31 cellular contexts compared by ENCODE assay signal in the genomic region with DNA sequence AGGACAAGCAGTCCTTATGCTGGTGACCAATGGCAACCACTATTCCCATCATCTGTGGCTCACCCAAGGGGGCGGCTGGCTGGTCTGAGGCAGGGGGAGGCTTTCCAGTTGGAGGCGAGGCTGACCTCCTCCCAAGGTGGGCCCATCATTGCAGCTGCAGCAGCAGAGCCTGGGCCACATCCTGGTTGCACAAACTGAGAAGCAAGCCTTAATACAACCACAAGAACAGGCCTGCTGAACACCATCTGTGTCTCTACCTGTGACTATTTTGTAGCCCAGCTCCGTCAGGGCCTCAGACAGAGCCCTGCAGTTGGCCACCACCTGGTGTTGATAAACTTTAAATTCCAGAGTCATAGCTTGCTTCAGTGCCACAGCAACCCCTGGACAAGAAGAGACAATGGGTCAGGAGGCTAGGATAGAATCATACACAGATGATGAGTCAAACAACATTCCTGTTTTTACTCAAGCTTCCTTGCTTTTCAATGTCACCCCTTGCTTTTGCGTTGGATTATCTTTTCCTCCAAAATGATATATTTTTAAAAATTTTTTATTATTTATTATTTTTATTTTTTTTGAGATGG. TPM values are rescaled to one million over a fixed set of nuclear protein-coding genes. Genes with fewer than 3 reads are reported as not detected.
A peak's percentile ranks its signal among the peaks of the same experiment; 100 is the strongest.
DNase-seq lines count a peak whose midpoint lies in the region; ATAC-seq, FAIRE-seq and TF ChIP-seq lines count a peak whose summit lies in the region.
"Had no signal": no experiment of that assay in that cellular context is flagged by ENCODE, and none has a peak within 500 bp of the region (broad histone marks: within the 10 kb centered on the region; RNA-seq: fewer than 3 reads in every experiment).

No MANE protein-coding gene starts in this region.

- H3K4me3 Mint-ChIP-seq in activated naive CD8-positive, alpha-beta T cell treated with anti-CD3 and anti-CD28 coated beads, Interleukin-2, amount 10 ng/mL, durations not matched to agents 7 days and 5 days: no peak overlapping the region
- H3K4me3 Mint-ChIP-seq in activated naive CD8-positive, alpha-beta T cell treated with anti-CD3 and anti-CD28 coated beads, Interleukin-2, amount 50 U/mL, for 24 hours: no peak overlapping the region
- H3K4me3 Mint-ChIP-seq in stimulated activated naive B cell treated with anti-CD40 and anti-IgM and Interleukin-4, amounts not matched to agents 10 μg/mL and 1 μg/mL and 100 μg/mL, for 72 hours: no peak overlapping the region
- H3K4me3 Mint-ChIP-seq: activated CD4-positive, alpha-beta memory T cell treated with anti-CD3 and anti-CD28 coated beads for 36 hours; activated naive CD4-positive, alpha-beta T cell treated with anti-CD3 and anti-CD28 coated beads for 36 hours; endodermal cell had no signal

- no peaks in the 10 kb centered on the region for H3K9me3 Mint-ChIP-seq in activated naive CD8-positive, alpha-beta T cell treated with anti-CD3 and anti-CD28 coated beads, Interleukin-2, amount 10 ng/mL, durations not matched to agents 7 days and 5 days
- no peaks in the 10 kb centered on the region for H3K9me3 Mint-ChIP-seq in activated naive CD8-positive, alpha-beta T cell treated with anti-CD3 and anti-CD28 coated beads, Interleukin-2, amount 50 U/mL, for 24 hours
- H3K9me3 Mint-ChIP-seq in stimulated activated naive B cell treated with anti-CD40 and anti-IgM and Interleukin-4, amounts not matched to agents 10 μg/mL and 1 μg/mL and 100 μg/mL, for 72 hours: no peaks in the 10 kb centered on the region
- H3K9me3 Mint-ChIP-seq: activated CD4-positive, alpha-beta memory T cell treated with anti-CD3 and anti-CD28 coated beads for 36 hours; activated naive CD4-positive, alpha-beta T cell treated with anti-CD3 and anti-CD28 coated beads for 36 hours had no signal

- no peak overlapping the region for H3K14ac ChIP-seq in H1 (ENCODE audit: insufficient read length)

- no peak for TF ChIP-seq EP300 in H1 (IDR thresholded peaks at IDR 0.05; ENCODE audit: borderline replicate concordance in 1 of 2, low read depth in 2 of 2, low read length in 2 of 2)

- FAIRE-seq in H1 (lab: Jason Lieb, UNC): no peak
- FAIRE-seq: HepG2, urothelium cell line had no signal

- no peak overlapping the region for H3K27ac ChIP-seq in H1 (ENCODE audit: low read depth, low read length)
- H3K27ac ChIP-seq in PC-9: no peak overlapping the region
- H3K27ac ChIP-seq: C4-2B, cardiac muscle cell, gastrocnemius medialis, parathyroid adenoma had no signal

- no peak overlapping the region for H2AK5ac ChIP-seq in H1 (ENCODE audit: low read depth, low read length)

- no peaks in the 10 kb centered on the region for H3K23me2 ChIP-seq in H1 (ENCODE audit: low read depth, low read length)

- CTCF ChIA-PET in H1 (lab: Charles Lee; ENCODE audit: partially characterized antibody): interaction anchor here (1.0 to 7.6 kb wide), 3 partner anchors 9 to 15 kb away, joined by 3 to 58 read pairs (median 4); no protein-coding TSS in a partner anchor
- CTCF ChIA-PET in PC-9 (lab: Charles Lee): no interaction called here

- intact Hi-C loops in PC-9 (cut with micrococcal nuclease; ENCODE audit: unreplicated experiment): no loop called here

- TF ChIP-seq POLR2A in H1 (IDR thresholded peaks at IDR 0.05; ENCODE audit: control extremely low read depth in 1 of 2, low read depth in 2 of 2, low read length in 2 of 2): no peak

- H3F3A ChIP-seq in PC-9 (ENCODE audit: insufficient read depth, low read depth): peaks cover 4% of the 10 kb centered on the region; the same call in 1 of the 2 replicates

- H3K18ac ChIP-seq in H1 (ENCODE audit: extremely low read depth, low read length): no peak overlapping the region

- H3K27me3 ChIP-seq in H1 (replicated peaks in 1 of 4; ENCODE audit: control insufficient read depth in 3 of 4, extremely low read depth in 1 of 4, insufficient read depth in 3 of 4, low read length in 3 of 4) (no peaks in the 10 kb centered on the region), PC-9 (ENCODE audit: insufficient read depth, low read depth) (no peaks in the 10 kb centered on the region)
- H3K27me3 ChIP-seq: cardiac muscle cell, gastrocnemius medialis had no signal

- H3K79me1 ChIP-seq in H1 (ENCODE audit: low read depth, low read length): no peaks in the 10 kb centered on the region; the same call in 1 of the 2 replicates

- no peak overlapping the region for H2AFZ ChIP-seq in H1 (ENCODE audit: low read length)
- no peak overlapping the region for H2AFZ ChIP-seq in PC-9
- H2AFZ ChIP-seq: parathyroid adenoma had no signal

- TF ChIP-seq RAD21 in H1 (IDR thresholded peaks at IDR 0.05 in 1 of 2, conservative IDR thresholded peaks at IDR 0.05 in 1 of 2; ENCODE audit: low read depth in 2 of 2, low read length in 2 of 2): no peak

- H3K4me1 Mint-ChIP-seq in activated naive CD8-positive, alpha-beta T cell treated with anti-CD3 and anti-CD28 coated beads, Interleukin-2, amount 10 ng/mL, durations not matched to agents 7 days and 5 days: peaks cover 16% of the 10 kb centered on the region
- peaks cover 6% of the 10 kb centered on the region for H3K4me1 Mint-ChIP-seq in activated naive CD8-positive, alpha-beta T cell treated with anti-CD3 and anti-CD28 coated beads, Interleukin-2, amount 50 U/mL, for 24 hours
- no peaks in the 10 kb centered on the region for H3K4me1 Mint-ChIP-seq in stimulated activated naive B cell treated with anti-CD40 and anti-IgM and Interleukin-4, amounts not matched to agents 10 μg/mL and 1 μg/mL and 100 μg/mL, for 72 hours
- H3K4me1 Mint-ChIP-seq: endodermal cell had no signal

- no peak overlapping the region for H2BK5ac ChIP-seq in H1 (ENCODE audit: low read depth, low read length)

- H3K56ac ChIP-seq in H1 (replicated peaks; ENCODE audit: insufficient read length, low read depth, low read length): no peak overlapping the region

- H3K79me2 ChIP-seq in H1 (ENCODE audit: control insufficient read depth in 1 of 2, insufficient read depth in 2 of 2, low read length in 2 of 2) (no peaks in the 10 kb centered on the region), PC-9 (ENCODE audit: low read depth) (no peaks in the 10 kb centered on the region)

- BruUV-seq in PC-9 (replicated peaks; lab: Mats Ljungman, UMichigan): no TSS peak

- no peak overlapping the region for H4K5ac ChIP-seq in H1 (ENCODE audit: insufficient read length, low read depth, low read length)

- H3K4me2 ChIP-seq in H1 (ENCODE audit: insufficient read depth in 1 of 2, low read depth in 2 of 2, low read length in 2 of 2): no peak overlapping the region
- H3K4me2 ChIP-seq in PC-9: no peak overlapping the region

- H3K9me2 ChIP-seq in PC-9 (ENCODE audit: insufficient read depth): no peaks in the 10 kb centered on the region

- 92% methylated on average over 4 of the region's 4 CpGs; no CpG with 5 or more reads in 1 of the 2 experiments for WGBS in H1 (ENCODE audit: extremely low coverage in 1 of 2, insufficient coverage in 1 of 2, insufficient read length in 1 of 2, insufficient replicate concordance in 2 of 2, low coverage in 1 of 2, low lambda C conversion rate in 2 of 2, missing lambda C conversion rate in 1 of 2), 2 experiments

- ATAC-seq in activated naive CD8-positive, alpha-beta T cell treated with anti-CD3 and anti-CD28 coated beads, Interleukin-2, amount 10 ng/mL, durations not matched to agents 7 days and 5 days (ENCODE audit: low read depth): peak; percentile 25
- ATAC-seq in activated naive CD8-positive, alpha-beta T cell treated with anti-CD3 and anti-CD28 coated beads, Interleukin-2, amount 50 U/mL, for 24 hours: no peak
- no peak for ATAC-seq in stimulated activated naive B cell treated with anti-CD40 and anti-IgM and Interleukin-4, amounts not matched to agents 10 μg/mL and 1 μg/mL and 100 μg/mL, for 72 hours (replicated peaks)
- no peak for ATAC-seq in GM18867 (IDR thresholded peaks at IDR 0.05; ENCODE audit: unreplicated experiment)
- no peak for ATAC-seq in HG02970 (IDR thresholded peaks at IDR 0.05; ENCODE audit: low FRiP score, unreplicated experiment)
- ATAC-seq: gastrocnemius medialis, HepG2, PC-3 had no signal

- no peak overlapping the region for H3K23ac ChIP-seq in H1 (ENCODE audit: insufficient read length)

- POLR2A ChIA-PET in activated naive CD8-positive, alpha-beta T cell treated with anti-CD3 and anti-CD28 coated beads, Interleukin-2, amount 10 ng/mL, durations not matched to agents 7 days and 5 days (lab: Charles Lee): no interaction called here
- POLR2A ChIA-PET in H1 (lab: Charles Lee; ENCODE audit: partially characterized antibody) (interaction anchor here (5.5 to 6.3 kb wide), 2 partner anchors 13 to 14 kb away, joined by 37 to 52 read pairs; no protein-coding TSS in a partner anchor), PC-9 (lab: Charles Lee; ENCODE audit: unreplicated experiment) (no interaction called here)

- H3K36me3 Mint-ChIP-seq in activated naive CD8-positive, alpha-beta T cell treated with anti-CD3 and anti-CD28 coated beads, Interleukin-2, amount 10 ng/mL, durations not matched to agents 7 days and 5 days: peaks cover 12% of the 10 kb centered on the region
- peaks cover 20% of the 10 kb centered on the region for H3K36me3 Mint-ChIP-seq in activated naive CD8-positive, alpha-beta T cell treated with anti-CD3 and anti-CD28 coated beads, Interleukin-2, amount 50 U/mL, for 24 hours (ENCODE audit: low read depth)
- H3K36me3 Mint-ChIP-seq in stimulated activated naive B cell treated with anti-CD40 and anti-IgM and Interleukin-4, amounts not matched to agents 10 μg/mL and 1 μg/mL and 100 μg/mL, for 72 hours: peaks cover 34 to 37% of the 10 kb centered on the region in 2 donors

- H2BK12ac ChIP-seq in H1 (ENCODE audit: low read depth, low read length): no peak overlapping the region

- no peak overlapping the region for H4K91ac ChIP-seq in H1 (replicated peaks; ENCODE audit: insufficient read length, low read length)

- no peak for DNase-seq in activated naive CD8-positive, alpha-beta T cell treated with anti-CD3 and anti-CD28 coated beads, Interleukin-2, amount 10 ng/mL, durations not matched to agents 7 days and 5 days
- DNase-seq in activated naive CD8-positive, alpha-beta T cell treated with anti-CD3 and anti-CD28 coated beads, Interleukin-2, amount 50 U/mL, for 24 hours: no peak
- DNase-seq in HS-5 (ENCODE audit: low read depth): peak; percentile 25
- no peak for DNase-seq in H1 (ENCODE audit: low read depth in 1 of 2, low spot score in 2 of 2)
- no peak for DNase-seq in stimulated activated naive B cell treated with anti-CD40 and anti-IgM and Interleukin-4, amounts not matched to agents 10 μg/mL and 1 μg/mL and 100 μg/mL, for 72 hours
- DNase-seq in PC-9: no peak
- DNase-seq: activated CD4-positive, alpha-beta memory T cell treated with anti-CD3 and anti-CD28 coated beads for 36 hours; activated CD4-positive, CD25-positive, alpha-beta regulatory T cell; activated naive CD4-positive, alpha-beta T cell treated with anti-CD3 and anti-CD28 coated beads for 36 hours; aorta; DMS79; endodermal cell; gastrocnemius medialis; NCI-H1092; NCI-H187; NCI-H2171; NCI-H510A treated with DMSO at 0.1 percent for 48 hours; PC-3; SHP77; stimulated activated CD4-positive, alpha-beta T cell treated with anti-CD3 and anti-CD28 coated beads, Interleukin-2, amount 100 ng/mL, for 48 hours; SW 1271 had no signal

- TF ChIP-seq CTCF in H1 (IDR thresholded peaks at IDR 0.05; ENCODE audit: control extremely low read depth in 1 of 3, insufficient read depth in 1 of 3, low read depth in 1 of 3, low read length in 3 of 3) (no peak), PC-9 (conservative IDR thresholded peaks at IDR 0.05) (no peak)

- H3K9me3 ChIP-seq in H1 (ENCODE audit: insufficient read depth in 2 of 2, low read depth in 1 of 2, low read length in 1 of 2) (peaks cover 0 to 4% of the 10 kb centered on the region in 2 experiments; a peak in 1 of 4 replicates), PC-9 (ENCODE audit: insufficient read depth, low read depth) (no peaks in the 10 kb centered on the region)
- H3K9me3 ChIP-seq: gastrocnemius medialis had no signal

- H3K4me1 ChIP-seq in H1 (replicated peaks in 1 of 4; ENCODE audit: control insufficient read depth in 3 of 4, insufficient read depth in 4 of 4, low read length in 3 of 4) (no peaks in the 10 kb centered on the region), PC-9 (replicated peaks; ENCODE audit: insufficient read depth) (no peaks in the 10 kb centered on the region)
- H3K4me1 ChIP-seq: gastrocnemius medialis, parathyroid adenoma had no signal

- no peak overlapping the region for H2BK15ac ChIP-seq in H1 (ENCODE audit: low read length)

- H4K8ac ChIP-seq in H1 (ENCODE audit: extremely low read depth, insufficient read depth, low read length): peak overlapping the region; percentile 31

- H3K4me3 ChIP-seq in H1 (ENCODE audit: extremely low read depth in 1 of 4, insufficient read depth in 2 of 4, low read depth in 3 of 4, low read length in 4 of 4): no peak overlapping the region
- H3K4me3 ChIP-seq in PC-9: no peak overlapping the region
- H3K4me3 ChIP-seq: cardiac muscle cell, gastrocnemius medialis had no signal

- H2BK20ac ChIP-seq in H1 (ENCODE audit: low read length): no peak overlapping the region

- no peak overlapping the region for H2BK120ac ChIP-seq in H1 (replicated peaks; ENCODE audit: low read depth, low read length)

- no peak overlapping the region for H3K9ac ChIP-seq in H1 (replicated peaks in 1 of 4; ENCODE audit: extremely low read depth in 1 of 4, low read depth in 3 of 4, low read length in 3 of 4)
- H3K9ac ChIP-seq: parathyroid adenoma had no signal

- no peak overlapping the region for H3K4ac ChIP-seq in H1 (replicated peaks; ENCODE audit: insufficient read length, low read depth, low read length)

- no peaks in the 10 kb centered on the region for H3K27me3 Mint-ChIP-seq in activated naive CD8-positive, alpha-beta T cell treated with anti-CD3 and anti-CD28 coated beads, Interleukin-2, amount 10 ng/mL, durations not matched to agents 7 days and 5 days
- no peaks in the 10 kb centered on the region for H3K27me3 Mint-ChIP-seq in activated naive CD8-positive, alpha-beta T cell treated with anti-CD3 and anti-CD28 coated beads, Interleukin-2, amount 50 U/mL, for 24 hours
- no peaks in the 10 kb centered on the region for H3K27me3 Mint-ChIP-seq in stimulated activated naive B cell treated with anti-CD40 and anti-IgM and Interleukin-4, amounts not matched to agents 10 μg/mL and 1 μg/mL and 100 μg/mL, for 72 hours
- H3K27me3 Mint-ChIP-seq: activated CD4-positive, alpha-beta memory T cell treated with anti-CD3 and anti-CD28 coated beads for 36 hours had no signal

- H3K36me3 ChIP-seq in H1 (ENCODE audit: control insufficient read depth in 2 of 4, insufficient read depth in 4 of 4, low read length in 3 of 4): peaks cover 26 to 56% (median 43%) of the 10 kb centered on the region in 4 experiments
- no peaks in the 10 kb centered on the region for H3K36me3 ChIP-seq in PC-9 (ENCODE audit: low read depth)

- H3K27ac Mint-ChIP-seq in activated naive CD8-positive, alpha-beta T cell treated with anti-CD3 and anti-CD28 coated beads, Interleukin-2, amount 10 ng/mL, durations not matched to agents 7 days and 5 days: peak overlapping the region; percentile 60
- H3K27ac Mint-ChIP-seq in activated naive CD8-positive, alpha-beta T cell treated with anti-CD3 and anti-CD28 coated beads, Interleukin-2, amount 50 U/mL, for 24 hours: no peak overlapping the region
- peak overlapping the region; percentile 54 for H3K27ac Mint-ChIP-seq in stimulated activated naive B cell treated with anti-CD40 and anti-IgM and Interleukin-4, amounts not matched to agents 10 μg/mL and 1 μg/mL and 100 μg/mL, for 72 hours
- H3K27ac Mint-ChIP-seq: activated CD4-positive, alpha-beta memory T cell treated with anti-CD3 and anti-CD28 coated beads for 36 hours; activated naive CD4-positive, alpha-beta T cell treated with anti-CD3 and anti-CD28 coated beads for 36 hours; endodermal cell had no signal

- H4K20me1 ChIP-seq in H1 (replicated peaks in 1 of 2; ENCODE audit: control insufficient read depth in 1 of 2, insufficient read depth in 2 of 2, low read length in 2 of 2) (peaks cover 4% of the 10 kb centered on the region in 2 experiments), PC-9 (ENCODE audit: insufficient read depth) (peaks cover 9% of the 10 kb centered on the region; the same call in 1 of the 2 replicates)

RNA-seq across cellular contexts. Expression of a gene that starts 17.9 kb away (rescaled TPM):
- 10 to 100 TPM; 34.5 to 35.2 TPM for total RNA-seq in activated naive CD8-positive, alpha-beta T cell treated with anti-CD3 and anti-CD28 coated beads, Interleukin-2, amount 10 ng/mL, durations not matched to agents 7 days and 5 days
- total RNA-seq in H1 (2021; fragmentation: NEBNext Ultra II Directional; extraction: Animal tissue kit (Norgen Biotek cat#: 25700)): 18.5 and 19.0 TPM in 2 replicates
- polyA plus RNA-seq in H1 (2011; rRNA removed): 6.9 and 8.9 TPM in 2 replicates
- polyA plus RNA-seq in H1 (2011; cell fraction: cytosol; rRNA removed): 7.6 TPM
- polyA plus RNA-seq in H1 (2011; cell fraction: nucleus; rRNA removed): 10.9 TPM
- polyA plus RNA-seq in H1 (2012, experiment 1 of 2): 9.6 to 12.8 TPM (median 12.4 TPM) in 4 replicates
- polyA plus RNA-seq in H1 (2012, experiment 2 of 2): 4.8 TPM
- 8.2 TPM for polyA plus RNA-seq in H1 (2013, experiment 1 of 2)
- 7.7 TPM for polyA plus RNA-seq in H1 (2013, experiment 2 of 2)
- polyA minus RNA-seq in H1 (2011; rRNA and poly(A)+ RNA removed): 23.2 and 26.9 TPM in 2 replicates
- polyA minus RNA-seq in H1 (2011; cell fraction: cytosol; rRNA and poly(A)+ RNA removed): 11.1 TPM
- polyA minus RNA-seq in H1 (2011; cell fraction: nucleus; rRNA and poly(A)+ RNA removed): 14.6 TPM
- total RNA-seq in PC-9 (2021): 19.5 and 23.8 TPM in 2 replicates

RNA-seq across cellular contexts. Expression of a gene that starts 18.2 kb away (rescaled TPM):
- total RNA-seq in activated naive CD8-positive, alpha-beta T cell treated with anti-CD3 and anti-CD28 coated beads, Interleukin-2, amount 10 ng/mL, durations not matched to agents 7 days and 5 days: 10 to 100 TPM; 61.5 to 61.7 TPM
- 46.2 and 54.3 TPM in 2 replicates for total RNA-seq in H1 (2021; fragmentation: NEBNext Ultra II Directional; extraction: Animal tissue kit (Norgen Biotek cat#: 25700))
- polyA plus RNA-seq in H1 (2011; rRNA removed): 21.5 and 23.4 TPM in 2 replicates
- polyA plus RNA-seq in H1 (2011; cell fraction: cytosol; rRNA removed): 24.9 TPM
- 40.5 TPM for polyA plus RNA-seq in H1 (2011; cell fraction: nucleus; rRNA removed)
- polyA plus RNA-seq in H1 (2012, experiment 1 of 2): 36.7 to 39.0 TPM (median 38.6 TPM) in 4 replicates
- 27.9 TPM for polyA plus RNA-seq in H1 (2012, experiment 2 of 2)
- 24.5 TPM for polyA plus RNA-seq in H1 (2013, experiment 1 of 2)
- 22.6 TPM for polyA plus RNA-seq in H1 (2013, experiment 2 of 2)
- polyA minus RNA-seq in H1 (2011; rRNA and poly(A)+ RNA removed): 72.0 and 81.1 TPM in 2 replicates
- 26.3 TPM for polyA minus RNA-seq in H1 (2011; cell fraction: cytosol; rRNA and poly(A)+ RNA removed)
- polyA minus RNA-seq in H1 (2011; cell fraction: nucleus; rRNA and poly(A)+ RNA removed): 55.5 TPM
- 51.2 and 52.2 TPM in 2 replicates for total RNA-seq in PC-9 (2021)

RNA-seq across cellular contexts. Expression of a gene that starts 30.4 kb away (rescaled TPM):
- total RNA-seq in activated naive CD8-positive, alpha-beta T cell treated with anti-CD3 and anti-CD28 coated beads, Interleukin-2, amount 10 ng/mL, durations not matched to agents 7 days and 5 days: 10 to 100 TPM; 45.4 to 48.1 TPM
- total RNA-seq in H1 (2021; fragmentation: NEBNext Ultra II Directional; extraction: Animal tissue kit (Norgen Biotek cat#: 25700)): 38.0 and 39.3 TPM in 2 replicates
- 30.7 and 31.9 TPM in 2 replicates for polyA plus RNA-seq in H1 (2011; rRNA removed)
- 34.5 TPM for polyA plus RNA-seq in H1 (2011; cell fraction: cytosol; rRNA removed)
- 52.6 TPM for polyA plus RNA-seq in H1 (2011; cell fraction: nucleus; rRNA removed)
- polyA plus RNA-seq in H1 (2012, experiment 1 of 2): 32.8 to 39.7 TPM (median 36.5 TPM) in 4 replicates
- polyA plus RNA-seq in H1 (2012, experiment 2 of 2): 30.7 TPM
- polyA plus RNA-seq in H1 (2013, experiment 1 of 2): 27.3 TPM
- polyA plus RNA-seq in H1 (2013, experiment 2 of 2): 24.1 TPM
- 36.3 and 41.1 TPM in 2 replicates for polyA minus RNA-seq in H1 (2011; rRNA and poly(A)+ RNA removed)
- 19.5 TPM for polyA minus RNA-seq in H1 (2011; cell fraction: cytosol; rRNA and poly(A)+ RNA removed)
- 37.4 TPM for polyA minus RNA-seq in H1 (2011; cell fraction: nucleus; rRNA and poly(A)+ RNA removed)
- 139 and 170 TPM in 2 replicates for total RNA-seq in PC-9 (2021)

RNA-seq across cellular contexts. Expression of a gene that starts 44.6 kb away (rescaled TPM):
- total RNA-seq in activated naive CD8-positive, alpha-beta T cell treated with anti-CD3 and anti-CD28 coated beads, Interleukin-2, amount 10 ng/mL, durations not matched to agents 7 days and 5 days: not detected
- total RNA-seq in H1 (2021; fragmentation: NEBNext Ultra II Directional; extraction: Animal tissue kit (Norgen Biotek cat#: 25700)): not detected in 2 replicates
- polyA plus RNA-seq in H1 (2011; rRNA removed): 0.06 and 0.13 TPM in 2 replicates
- 0.22 TPM for polyA plus RNA-seq in H1 (2011; cell fraction: cytosol; rRNA removed)
- 0.29 TPM for polyA plus RNA-seq in H1 (2011; cell fraction: nucleus; rRNA removed)
- polyA plus RNA-seq in H1 (2012, experiment 1 of 2): not detected in 4 replicates
- polyA plus RNA-seq in H1 (2012, experiment 2 of 2): not detected
- not detected for polyA plus RNA-seq in H1 (2013, experiment 1 of 2)
- polyA plus RNA-seq in H1 (2013, experiment 2 of 2): 0.09 TPM
- 0.69 TPM in 1 of 2 replicates, not detected in the other for polyA minus RNA-seq in H1 (2011; rRNA and poly(A)+ RNA removed)
- polyA minus RNA-seq in H1 (2011; cell fraction: cytosol; rRNA and poly(A)+ RNA removed): not detected
- not detected for polyA minus RNA-seq in H1 (2011; cell fraction: nucleus; rRNA and poly(A)+ RNA removed)
- total RNA-seq in PC-9 (2021): 3.7 and 5.7 TPM in 2 replicates
- total RNA-seq: activated CD4-positive, alpha-beta memory T cell treated with anti-CD3 and anti-CD28 coated beads for 36 hours; activated naive CD4-positive, alpha-beta T cell treated with anti-CD3 and anti-CD28 coated beads for 36 hours; aorta; cardiac muscle cell; endodermal cell; gastrocnemius medialis; lung microvascular endothelial cell; temporal lobe had no signal
- polyA plus RNA-seq: aorta, cardiac muscle cell, HepG2, neural cell had no signal
